15 cellular contexts compared by ENCODE assay signal in the genomic region with DNA sequence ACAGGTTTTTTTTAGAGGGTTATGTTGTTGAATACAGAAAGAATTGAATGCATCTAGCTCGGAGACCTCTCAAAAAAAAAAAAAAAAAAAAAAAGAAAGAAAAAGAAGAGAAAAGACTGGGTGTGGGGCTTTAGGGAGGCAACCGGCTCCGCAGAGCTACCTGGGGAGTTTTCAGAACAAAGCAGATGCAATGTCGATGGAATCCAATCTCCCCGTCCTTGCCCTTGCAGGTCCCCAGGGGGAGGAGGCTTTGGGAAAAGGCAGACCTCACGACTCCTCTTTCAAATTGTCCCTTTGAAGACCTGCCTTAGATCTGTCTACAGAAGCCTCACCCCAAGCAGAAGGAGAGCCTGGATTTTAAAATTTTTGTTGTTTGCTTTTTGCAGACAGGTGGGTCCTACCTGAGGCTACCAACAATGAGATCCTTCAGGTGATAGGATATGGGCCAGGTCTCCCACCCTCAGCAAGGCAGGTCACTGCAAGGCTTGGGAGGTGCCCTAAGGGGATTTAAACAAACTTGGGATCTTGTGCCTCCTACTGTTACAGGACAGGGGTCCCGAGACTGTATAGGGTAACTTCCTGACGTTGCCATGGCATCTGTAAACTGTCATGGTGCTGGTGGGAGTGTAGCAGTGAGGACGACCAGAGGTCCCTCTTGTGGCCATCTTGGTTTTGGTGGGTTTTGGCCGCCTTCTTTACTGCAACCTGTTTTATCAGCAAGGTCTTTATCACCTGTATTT.
DNase-seq lines count a peak whose midpoint lies in the region; ATAC-seq and TF ChIP-seq lines count a peak whose summit lies in the region.
"Had no signal": no experiment of that assay in that cellular context is flagged by ENCODE, and none has a peak within 500 bp of the region (broad histone marks: within the 10 kb centered on the region; RNA-seq: fewer than 3 reads in every experiment).

No MANE protein-coding gene starts in this region.

- no peak overlapping the region for H2AK5ac ChIP-seq in mesenchymal stem cell (ENCODE audit: low read length, severe bottlenecking)

- no peak overlapping the region for H4K91ac ChIP-seq in mesenchymal stem cell (ENCODE audit: low read length)

- H2BK15ac ChIP-seq in mesenchymal stem cell (ENCODE audit: low read depth, poor library complexity, severe bottlenecking), result no peak overlapping the region

- peaks cover 7% of the 10 kb centered on the region for H3K4me1 Mint-ChIP-seq in activated CD4-positive, alpha-beta T cell treated with anti-CD3 and anti-CD28 coated beads, Interleukin-2, amount 10 ng/mL, durations not matched to agents 24 days and 14 days
- H3K4me1 Mint-ChIP-seq in activated CD4-positive, alpha-beta T cell treated with anti-CD3 and anti-CD28 coated beads, Interleukin-2, amount 10 ng/mL, durations not matched to agents 7 days and 5 days, result no peaks in the 10 kb centered on the region
- H3K4me1 Mint-ChIP-seq in central memory CD8-positive, alpha-beta T cell, result no peaks in the 10 kb centered on the region
- H3K4me1 Mint-ChIP-seq in mesothelial cell of epicardium, result peaks cover 25% of the 10 kb centered on the region
- no peaks in the 10 kb centered on the region for H3K4me1 Mint-ChIP-seq in stimulated activated memory B cell treated with anti-CD40 and anti-IgM and Interleukin-4, amounts not matched to agents 10 μg/mL and 1 μg/mL and 100 μg/mL, for 72 hours

- H3K14ac ChIP-seq in mesenchymal stem cell (ENCODE audit: low read length in 2 of 2), result no peak overlapping the region

- peaks cover 7% of the 10 kb centered on the region for H3K27me3 Mint-ChIP-seq in activated CD4-positive, alpha-beta T cell treated with anti-CD3 and anti-CD28 coated beads, Interleukin-2, amount 10 ng/mL, durations not matched to agents 24 days and 14 days
- peaks cover 7% of the 10 kb centered on the region for H3K27me3 Mint-ChIP-seq in activated CD4-positive, alpha-beta T cell treated with anti-CD3 and anti-CD28 coated beads, Interleukin-2, amount 10 ng/mL, durations not matched to agents 7 days and 5 days
- H3K27me3 Mint-ChIP-seq in central memory CD8-positive, alpha-beta T cell, result no peaks in the 10 kb centered on the region
- H3K27me3 Mint-ChIP-seq in mesothelial cell of epicardium (ENCODE audit: low read depth), result peaks cover 2% of the 10 kb centered on the region
- H3K27me3 Mint-ChIP-seq in stimulated activated memory B cell treated with anti-CD40 and anti-IgM and Interleukin-4, amounts not matched to agents 10 μg/mL and 1 μg/mL and 100 μg/mL, for 72 hours, result peaks cover 10% of the 10 kb centered on the region

- intact Hi-C loops in activated CD4-positive, alpha-beta T cell treated with anti-CD3 and anti-CD28 coated beads, Interleukin-2, amount 10 ng/mL, durations not matched to agents 24 days and 14 days (cut with micrococcal nuclease), result loop anchor here (10.0 kb wide), 2 partner anchors 84 to 134 kb away; no protein-coding TSS in a partner anchor

- no peak overlapping the region for H2BK5ac ChIP-seq in mesenchymal stem cell (ENCODE audit: low read depth, low read length, poor library complexity, severe bottlenecking)

- H4K8ac ChIP-seq in mesenchymal stem cell (ENCODE audit: low read length), result no peak overlapping the region

- H3K18ac ChIP-seq in mesenchymal stem cell (ENCODE audit: low read depth in 1 of 2, low read length in 2 of 2), result no peak overlapping the region

- no peak overlapping the region for H2AFZ ChIP-seq in mesenchymal stem cell (ENCODE audit: low read depth, low read length)

- H3K9ac ChIP-seq in NT2/D1 (ENCODE audit: insufficient read length, low read depth) (no peak overlapping the region), mesenchymal stem cell (ENCODE audit: low read length) (no peak overlapping the region)
- H3K9ac ChIP-seq: KMS-11 had no signal

- no peaks in the 10 kb centered on the region for H3K79me1 ChIP-seq in mesenchymal stem cell (replicated peaks; ENCODE audit: low read length, poor library complexity, severe bottlenecking)

- H3K4me2 ChIP-seq in mesenchymal stem cell (ENCODE audit: low read length, poor library complexity, severe bottlenecking), result no peak overlapping the region
- H3K4me2 ChIP-seq: KMS-11 had no signal

- H3K36me3 ChIP-seq in NT2/D1 (ENCODE audit: insufficient read depth, insufficient read length, low read length) (no peaks in the 10 kb centered on the region), mesenchymal stem cell (ENCODE audit: control insufficient read depth in 1 of 2, insufficient read depth in 2 of 2, low read depth in 1 of 2, low read length in 2 of 2) (no peaks in the 10 kb centered on the region)

- no peak for ATAC-seq in central memory CD8-positive, alpha-beta T cell (replicated peaks; ENCODE audit: extremely low read depth, poor library complexity, severe bottlenecking)
- ATAC-seq in stimulated activated memory B cell treated with anti-CD40 and anti-IgM and Interleukin-4, amounts not matched to agents 10 μg/mL and 1 μg/mL and 100 μg/mL, for 72 hours, result no peak
- ATAC-seq in GM21515 (IDR thresholded peaks at IDR 0.05; ENCODE audit: unreplicated experiment), result no peak
- ATAC-seq: psoas muscle had no signal

- H3K4me1 ChIP-seq in NT2/D1 (ENCODE audit: insufficient read depth, insufficient read length) (no peaks in the 10 kb centered on the region), mesenchymal stem cell (ENCODE audit: control insufficient read depth, insufficient read depth, low read depth, low read length) (no peaks in the 10 kb centered on the region)
- H3K4me1 ChIP-seq: psoas muscle had no signal

- no peaks in the 10 kb centered on the region for H3K36me3 Mint-ChIP-seq in activated CD4-positive, alpha-beta T cell treated with anti-CD3 and anti-CD28 coated beads, Interleukin-2, amount 10 ng/mL, durations not matched to agents 24 days and 14 days (ENCODE audit: low read depth)
- no peaks in the 10 kb centered on the region for H3K36me3 Mint-ChIP-seq in activated CD4-positive, alpha-beta T cell treated with anti-CD3 and anti-CD28 coated beads, Interleukin-2, amount 10 ng/mL, durations not matched to agents 7 days and 5 days (ENCODE audit: low read depth)
- no peaks in the 10 kb centered on the region for H3K36me3 Mint-ChIP-seq in central memory CD8-positive, alpha-beta T cell (ENCODE audit: insufficient read depth)
- peaks cover 5% of the 10 kb centered on the region for H3K36me3 Mint-ChIP-seq in mesothelial cell of epicardium
- no peaks in the 10 kb centered on the region for H3K36me3 Mint-ChIP-seq in stimulated activated memory B cell treated with anti-CD40 and anti-IgM and Interleukin-4, amounts not matched to agents 10 μg/mL and 1 μg/mL and 100 μg/mL, for 72 hours

- no peak overlapping the region for H2BK12ac ChIP-seq in mesenchymal stem cell (ENCODE audit: low read length in 2 of 2)

- CTCF ChIA-PET in activated CD4-positive, alpha-beta T cell treated with anti-CD3 and anti-CD28 coated beads, Interleukin-2, amount 10 ng/mL, durations not matched to agents 7 days and 5 days (lab: Charles Lee), result interaction anchor here (0.6 to 0.9 kb wide), 2 partner anchors 27 to 88 kb away, joined by 3 read pairs; no protein-coding TSS in a partner anchor

- H3K9me3 Mint-ChIP-seq in activated CD4-positive, alpha-beta T cell treated with anti-CD3 and anti-CD28 coated beads, Interleukin-2, amount 10 ng/mL, durations not matched to agents 24 days and 14 days, result no peaks in the 10 kb centered on the region
- H3K9me3 Mint-ChIP-seq in activated CD4-positive, alpha-beta T cell treated with anti-CD3 and anti-CD28 coated beads, Interleukin-2, amount 10 ng/mL, durations not matched to agents 7 days and 5 days, result peaks cover 6% of the 10 kb centered on the region
- H3K9me3 Mint-ChIP-seq in central memory CD8-positive, alpha-beta T cell, result no peaks in the 10 kb centered on the region
- H3K9me3 Mint-ChIP-seq in mesothelial cell of epicardium, result peaks cover 10% of the 10 kb centered on the region
- no peaks in the 10 kb centered on the region for H3K9me3 Mint-ChIP-seq in stimulated activated memory B cell treated with anti-CD40 and anti-IgM and Interleukin-4, amounts not matched to agents 10 μg/mL and 1 μg/mL and 100 μg/mL, for 72 hours

- no peak overlapping the region for H3K4me3 Mint-ChIP-seq in activated CD4-positive, alpha-beta T cell treated with anti-CD3 and anti-CD28 coated beads, Interleukin-2, amount 10 ng/mL, durations not matched to agents 24 days and 14 days
- H3K4me3 Mint-ChIP-seq in activated CD4-positive, alpha-beta T cell treated with anti-CD3 and anti-CD28 coated beads, Interleukin-2, amount 10 ng/mL, durations not matched to agents 7 days and 5 days, result no peak overlapping the region
- no peak overlapping the region for H3K4me3 Mint-ChIP-seq in central memory CD8-positive, alpha-beta T cell
- peak overlapping the region; percentile 64 for H3K4me3 Mint-ChIP-seq in mesothelial cell of epicardium
- H3K4me3 Mint-ChIP-seq in stimulated activated memory B cell treated with anti-CD40 and anti-IgM and Interleukin-4, amounts not matched to agents 10 μg/mL and 1 μg/mL and 100 μg/mL, for 72 hours, result no peak overlapping the region

- no peak overlapping the region for H3K23ac ChIP-seq in mesenchymal stem cell (ENCODE audit: low read length in 2 of 2)

- no peak overlapping the region for H3K27ac Mint-ChIP-seq in activated CD4-positive, alpha-beta T cell treated with anti-CD3 and anti-CD28 coated beads, Interleukin-2, amount 10 ng/mL, durations not matched to agents 24 days and 14 days
- H3K27ac Mint-ChIP-seq in activated CD4-positive, alpha-beta T cell treated with anti-CD3 and anti-CD28 coated beads, Interleukin-2, amount 10 ng/mL, durations not matched to agents 7 days and 5 days, result no peak overlapping the region
- H3K27ac Mint-ChIP-seq in central memory CD8-positive, alpha-beta T cell (ENCODE audit: low read depth), result peak overlapping the region; percentile 35
- H3K27ac Mint-ChIP-seq in mesothelial cell of epicardium, result peak overlapping the region; percentile 87
- no peak overlapping the region for H3K27ac Mint-ChIP-seq in stimulated activated memory B cell treated with anti-CD40 and anti-IgM and Interleukin-4, amounts not matched to agents 10 μg/mL and 1 μg/mL and 100 μg/mL, for 72 hours

- no peak overlapping the region for H2BK120ac ChIP-seq in mesenchymal stem cell (ENCODE audit: low read depth, low read length)

- H3K27me3 ChIP-seq in NT2/D1 (ENCODE audit: insufficient read depth, insufficient read length), result no peaks in the 10 kb centered on the region
- H3K27me3 ChIP-seq in mesenchymal stem cell (ENCODE audit: control insufficient read depth in 1 of 2, insufficient read depth in 1 of 2, low read length in 2 of 2), result peaks cover 7 to 25% of the 10 kb centered on the region in 2 experiments

- H3K4ac ChIP-seq in mesenchymal stem cell (ENCODE audit: low read depth in 1 of 2, low read length in 2 of 2), result no peak overlapping the region

- peak; percentile 60 for DNase-seq in activated CD4-positive, alpha-beta T cell treated with anti-CD3 and anti-CD28 coated beads, Interleukin-2, amount 10 ng/mL, durations not matched to agents 24 days and 14 days
- no peak for DNase-seq in activated CD4-positive, alpha-beta T cell treated with anti-CD3 and anti-CD28 coated beads, Interleukin-2, amount 10 ng/mL, durations not matched to agents 7 days and 5 days
- DNase-seq in NT2/D1 (ENCODE audit: low read depth, low spot score) (no peak), mesothelial cell of epicardium (ENCODE audit: low spot score in 2 of 2, unreplicated experiment in 2 of 2) (no peak), mesenchymal stem cell (no peak)
- DNase-seq in central memory CD8-positive, alpha-beta T cell (ENCODE audit: low spot score in 2 of 2), result peak in 1 of 2 donors; percentile 16
- DNase-seq: ACHN; activated CD4-positive, CD25-positive, alpha-beta regulatory T cell treated with anti-CD3 and anti-CD28 coated beads, Interleukin-2, amount 50 U/mL, for 72 hours; activated naive CD4-positive, alpha-beta T cell treated with anti-CD3 and anti-CD28 coated beads, Interleukin-2, amount 50 U/mL, for 16 hours; erythroblast; NCI-H187 treated with DMSO at 0.1 percent for 48 hours; psoas muscle had no signal

- H3K4me3 ChIP-seq in NT2/D1 (ENCODE audit: insufficient read length, low read depth), result peak overlapping the region; percentile 2
- H3K4me3 ChIP-seq in mesenchymal stem cell (ENCODE audit: insufficient read depth in 1 of 2, low read depth in 1 of 2, low read length in 2 of 2), result no peak overlapping the region
- H3K4me3 ChIP-seq: psoas muscle had no signal

- no peaks in the 10 kb centered on the region for H3K9me3 ChIP-seq in NT2/D1 (ENCODE audit: insufficient read depth, low read length)
- H3K9me3 ChIP-seq in mesenchymal stem cell (ENCODE audit: control insufficient read depth, low read length), result no peaks in the 10 kb centered on the region
- H3K9me3 ChIP-seq: psoas muscle had no signal

- no peak overlapping the region for H3K27ac ChIP-seq in mesenchymal stem cell (ENCODE audit: low read length, poor library complexity, severe bottlenecking)
- H3K27ac ChIP-seq: KMS-11, psoas muscle had no signal

- 8% methylated on average over 7 of the region's 10 CpGs for WGBS in mesenchymal stem cell

- POLR2A ChIA-PET in activated CD4-positive, alpha-beta T cell treated with anti-CD3 and anti-CD28 coated beads, Interleukin-2, amount 10 ng/mL, durations not matched to agents 7 days and 5 days (lab: Charles Lee), result no interaction called here

- no peak for TF ChIP-seq CTCF in mesothelial cell of epicardium (IDR thresholded peaks at IDR 0.05; ENCODE audit: unreplicated experiment)

Comparison
In these comparisons a context has a peak if more than half of its experiments do, and no peak if none do; other contexts are left out.
1. H3K27ac Mint-ChIP-seq: peak in central memory CD8-positive, alpha-beta T cell (single experiment) and mesothelial cell of epicardium (single experiment); none in activated CD4-positive, alpha-beta T cell treated with anti-CD3 and anti-CD28 coated beads, Interleukin-2, amount 10 ng/mL, durations not matched to agents 24 days and 14 days (single experiment), activated CD4-positive, alpha-beta T cell treated with anti-CD3 and anti-CD28 coated beads, Interleukin-2, amount 10 ng/mL, durations not matched to agents 7 days and 5 days (single experiment) and stimulated activated memory B cell treated with anti-CD40 and anti-IgM and Interleukin-4, amounts not matched to agents 10 μg/mL and 1 μg/mL and 100 μg/mL, for 72 hours (single experiment).